ENCODE assay signal across 17 cellular contexts in genomic region chr2:121173112-121173511, GRCh38.
"Had no signal": no experiment of that assay in that cellular context is flagged by ENCODE, and none has a peak within 500 bp of the region (broad histone marks: within the 10 kb centered on the region; RNA-seq: fewer than 3 reads in every experiment).

No MANE protein-coding gene starts in this region.

- H3K4me1 ChIP-seq: transverse colon had no signal

- H3K27ac ChIP-seq: cardiac muscle cell, gastrocnemius medialis, left ventricle myocardium inferior, neutrophil, transverse colon had no signal

- H3K4me3 ChIP-seq: cardiac muscle cell, gastrocnemius medialis, left ventricle myocardium inferior, transverse colon had no signal

- H3K27me3 ChIP-seq: cardiac muscle cell, neutrophil, transverse colon had no signal

- H3K36me3 Mint-ChIP-seq: activated naive CD8-positive, alpha-beta T cell treated with anti-CD3 and anti-CD28 coated beads, Interleukin-2, amount 10 ng/mL, durations not matched to agents 7 days and 5 days; memory B cell; natural killer cell; stimulated activated naive B cell treated with anti-CD40 and anti-IgM and Interleukin-4, amounts not matched to agents 10 μg/mL and 1 μg/mL and 100 μg/mL, for 72 hours had no signal

- ATAC-seq: gastrocnemius medialis; natural killer cell; stimulated activated naive B cell treated with anti-CD40 and anti-IgM and Interleukin-4, amounts not matched to agents 10 μg/mL and 1 μg/mL and 100 μg/mL, for 72 hours had no signal

- H3K9me3 ChIP-seq: gastrocnemius medialis, neutrophil had no signal

- H3K27me3 Mint-ChIP-seq: activated CD4-positive, alpha-beta T cell treated with anti-CD3 and anti-CD28 coated beads, Interleukin-2, amount 10 ng/mL, durations not matched to agents 24 days and 14 days had no signal

- H3K4me1 Mint-ChIP-seq: activated B cell treated with CpG ODN at 0.5 μM for 24 hours; activated CD4-positive, alpha-beta T cell treated with anti-CD3 and anti-CD28 coated beads, Interleukin-2, amount 10 ng/mL, durations not matched to agents 24 days and 14 days; memory B cell; stimulated activated naive B cell treated with anti-CD40 and anti-IgM and Interleukin-4, amounts not matched to agents 10 μg/mL and 1 μg/mL and 100 μg/mL, for 72 hours had no signal

- H3K27ac Mint-ChIP-seq: activated B cell treated with CpG ODN at 0.5 μM for 24 hours; activated CD4-positive, alpha-beta T cell treated with anti-CD3 and anti-CD28 coated beads, Interleukin-2, amount 10 ng/mL, durations not matched to agents 24 days and 14 days; activated naive CD8-positive, alpha-beta T cell treated with anti-CD3 and anti-CD28 coated beads, Interleukin-2, amount 10 ng/mL, durations not matched to agents 7 days and 5 days; memory B cell; natural killer cell; stimulated activated naive B cell treated with anti-CD40 and anti-IgM and Interleukin-4, amounts not matched to agents 10 μg/mL and 1 μg/mL and 100 μg/mL, for 72 hours had no signal

- H3K36me3 ChIP-seq: cardiac muscle cell, gastrocnemius medialis, left ventricle myocardium inferior, neutrophil, transverse colon had no signal

- DNase-seq: activated B cell treated with CpG ODN at 0.5 μM for 24 hours; activated CD4-positive, alpha-beta T cell treated with anti-CD3 and anti-CD28 coated beads, Interleukin-2, amount 10 ng/mL, durations not matched to agents 24 days and 14 days; activated naive CD4-positive, alpha-beta T cell; activated naive CD8-positive, alpha-beta T cell treated with anti-CD3 and anti-CD28 coated beads, Interleukin-2, amount 10 ng/mL, durations not matched to agents 7 days and 5 days; gastrocnemius medialis; hippocampal formation; kidney; left ventricle myocardium inferior; natural killer cell; retina; stimulated activated CD4-positive, alpha-beta T cell treated with anti-CD3 and anti-CD28 coated beads, Interleukin-2, amount 100 ng/mL, for 48 hours; stimulated activated naive B cell treated with anti-CD40 and anti-IgM and Interleukin-4, amounts not matched to agents 10 μg/mL and 1 μg/mL and 100 μg/mL, for 72 hours; SW 1271; transverse colon had no signal

- H3K9me3 Mint-ChIP-seq: natural killer cell had no signal

- H3K4me3 Mint-ChIP-seq: activated B cell treated with CpG ODN at 0.5 μM for 24 hours; activated CD4-positive, alpha-beta T cell treated with anti-CD3 and anti-CD28 coated beads, Interleukin-2, amount 10 ng/mL, durations not matched to agents 24 days and 14 days; activated naive CD8-positive, alpha-beta T cell treated with anti-CD3 and anti-CD28 coated beads, Interleukin-2, amount 10 ng/mL, durations not matched to agents 7 days and 5 days; memory B cell; natural killer cell; stimulated activated naive B cell treated with anti-CD40 and anti-IgM and Interleukin-4, amounts not matched to agents 10 μg/mL and 1 μg/mL and 100 μg/mL, for 72 hours had no signal
